ENCODE assay signal across 1 cellular context in genomic region chr7:6628045-6628444, GRCh38.
TF ChIP-seq lines count a peak whose summit lies in the region.

No MANE protein-coding gene starts in this region.

TF ChIP-seq in SK-N-SH, 30 proteins besides CTCF, POLR2A, EP300 and RAD21 (continued from another document):
- no peak for TF ChIP-seq PBX3 (IDR thresholded peaks at IDR 0.05)
- TF ChIP-seq ELF1 (IDR thresholded peaks at IDR 0.05): no peak
- no peak for TF ChIP-seq TCF12 (IDR thresholded peaks at IDR 0.05)
- no peak for TF ChIP-seq FOSL2 (IDR thresholded peaks at IDR 0.05; ENCODE audit: borderline replicate concordance, low read depth)
- no peak for TF ChIP-seq CHD2 (IDR thresholded peaks at IDR 0.05; ENCODE audit: low read length, partially characterized antibody)
- TF ChIP-seq MEF2A (IDR thresholded peaks at IDR 0.05; ENCODE audit: borderline replicate concordance, low read depth): no peak
- no peak for TF ChIP-seq RCOR1 (IDR thresholded peaks at IDR 0.05; ENCODE audit: low read length)
- no peak for TF ChIP-seq MAX (IDR thresholded peaks at IDR 0.05; ENCODE audit: low read depth)
- TF ChIP-seq EZH2phosphoT487 (IDR thresholded peaks at IDR 0.05; ENCODE audit: borderline replicate concordance, low read depth): no peak
- no peak for TF ChIP-seq SMC3 (IDR thresholded peaks at IDR 0.05; ENCODE audit: low read depth, low read length)
